1 cellular context compared by ENCODE assay signal in genomic region chr14:24271134-24271833, GRCh38.
TF ChIP-seq lines count a peak whose summit lies in the region.

TSS of gene RABGGTA (minus strand) at chr14:24271597. CDS start at chr14:24271115, 482 bp downstream.

TF ChIP-seq in WTC11, 78 proteins besides CTCF, POLR2A, EP300 and RAD21 (continued from another document):
- TF ChIP-seq ZNF425 (CRISPR knock-in tag; conservative IDR thresholded peaks at IDR 0.05) (no peak), NFE2L1 (CRISPR knock-in tag; IDR thresholded peaks at IDR 0.05) (peak; percentile 86; the same call in 1 of the 2 replicates), PRDM15 (CRISPR knock-in tag; IDR thresholded peaks at IDR 0.05) (peak; percentile 48), RELA (CRISPR knock-in tag; IDR thresholded peaks at IDR 0.05; ENCODE audit: borderline replicate concordance) (peak; percentile 69; the same call in 1 of the 2 replicates), ZNF317 (CRISPR knock-in tag; IDR thresholded peaks at IDR 0.05; ENCODE audit: borderline replicate concordance, low read depth) (no peak), NR3C1 (CRISPR knock-in tag; conservative IDR thresholded peaks at IDR 0.05; ENCODE audit: low read depth) (no peak), NR2C2 (CRISPR knock-in tag; IDR thresholded peaks at IDR 0.05) (no peak), AFF4 (CRISPR knock-in tag; IDR thresholded peaks at IDR 0.05; ENCODE audit: borderline replicate concordance) (no peak), ZNF138 (CRISPR knock-in tag; conservative IDR thresholded peaks at IDR 0.05) (no peak), ZNF532 (CRISPR knock-in tag; IDR thresholded peaks at IDR 0.05; ENCODE audit: borderline replicate concordance) (no peak), ZNF263 (CRISPR knock-in tag; IDR thresholded peaks at IDR 0.05; ENCODE audit: low read depth) (0 out of 2 replicates have a peak, but pooled peaks have one; percentile 25), USF1 (CRISPR knock-in tag; IDR thresholded peaks at IDR 0.05) (peak; percentile 42; the same call in 1 of the 2 replicates), FOXK1 (CRISPR knock-in tag; IDR thresholded peaks at IDR 0.05) (peak; percentile 89), E2F5 (CRISPR knock-in tag; IDR thresholded peaks at IDR 0.05) (peak; percentile 76; the same call in 1 of the 2 replicates), GABPB1 (CRISPR knock-in tag; IDR thresholded peaks at IDR 0.05) (peak; percentile 95), JAZF1 (CRISPR knock-in tag; IDR thresholded peaks at IDR 0.05) (no peak), ZSCAN18 (CRISPR knock-in tag; IDR thresholded peaks at IDR 0.05) (no peak), NR1H2 (CRISPR knock-in tag; IDR thresholded peaks at IDR 0.05) (no peak), ELF4 (CRISPR knock-in tag; IDR thresholded peaks at IDR 0.05; ENCODE audit: low read depth) (0 out of 2 replicates have a peak, but pooled peaks have one; percentile 56), ERG (CRISPR knock-in tag; IDR thresholded peaks at IDR 0.05) (no peak), ZNF396 (CRISPR knock-in tag; IDR thresholded peaks at IDR 0.05; ENCODE audit: borderline replicate concordance) (no peak), ATF3 (CRISPR knock-in tag; conservative IDR thresholded peaks at IDR 0.05) (no peak), JUN (CRISPR knock-in tag; IDR thresholded peaks at IDR 0.05) (no peak), TEAD4 (CRISPR knock-in tag; IDR thresholded peaks at IDR 0.05) (no peak), GTF2I (CRISPR knock-in tag; conservative IDR thresholded peaks at IDR 0.05) (no peak), MLX (CRISPR knock-in tag; IDR thresholded peaks at IDR 0.05) (no peak)
